In the genomic region with DNA sequence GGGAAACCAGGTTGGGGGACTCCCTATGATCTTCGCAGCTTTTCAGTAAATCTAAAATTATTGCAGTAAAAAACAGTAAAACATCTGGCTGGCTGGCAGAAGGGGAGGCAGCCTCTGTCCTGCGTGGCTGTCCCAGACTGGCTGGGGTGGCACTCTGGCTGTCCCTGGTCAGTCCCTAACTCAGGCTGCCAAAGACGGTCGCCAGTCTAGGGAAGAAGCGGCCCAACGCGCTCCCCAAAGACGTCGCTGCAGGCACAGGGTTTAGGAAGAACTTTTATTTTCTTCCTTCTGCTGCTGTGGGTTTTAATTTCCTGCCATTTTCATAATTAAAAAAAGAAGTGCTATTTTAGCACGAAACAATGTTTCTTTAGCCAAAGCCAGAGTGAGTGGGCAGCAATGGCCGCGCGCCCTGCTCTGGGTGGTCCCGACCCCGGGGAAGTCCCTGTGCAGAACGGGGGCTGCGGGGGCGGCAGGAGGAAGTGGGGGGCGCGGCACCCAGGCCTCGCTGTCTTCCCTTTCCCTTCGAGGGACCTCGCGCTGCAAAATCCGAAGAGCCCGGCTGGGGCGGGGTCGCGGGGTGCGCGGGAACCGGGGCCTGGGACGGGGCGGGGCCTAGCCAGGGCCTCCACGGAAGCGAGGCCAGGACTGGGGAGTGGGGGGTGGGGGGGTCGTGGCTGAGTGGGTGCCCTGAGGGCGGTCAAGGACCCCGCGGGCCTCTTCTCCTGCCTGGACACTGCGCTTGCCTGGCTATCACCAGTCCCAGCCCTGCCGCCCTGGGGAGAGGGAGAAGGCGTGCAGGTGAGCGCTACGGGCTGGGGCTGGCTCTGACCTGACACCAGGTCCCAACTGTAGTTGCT, we compare ENCODE assay signal across 10 cellular contexts. TPM values are rescaled to one million over a fixed set of nuclear protein-coding genes. Genes with fewer than 3 reads are reported as not detected.
DNase-seq lines count a peak whose midpoint lies in the region; ATAC-seq and TF ChIP-seq lines count a peak whose summit lies in the region.
"Had no signal": no experiment of that assay in that cellular context is flagged by ENCODE, and none has a peak within 500 bp of the region (broad histone marks: within the 10 kb centered on the region; RNA-seq: fewer than 3 reads in every experiment).

No MANE protein-coding gene starts in this region.

- no peak for TF ChIP-seq CTCF in fibroblast of villous mesenchyme (IDR thresholded peaks at IDR 0.05; ENCODE audit: insufficient read depth, low read depth, low read length)

- peak overlapping the region; percentile 72 for H3K4me3 Mint-ChIP-seq in activated CD8-positive, alpha-beta memory T cell treated with anti-CD3 and anti-CD28 coated beads, Interleukin-2, amount 10 ng/mL, durations not matched to agents 7 days and 5 days

- CTCF ChIA-PET in activated CD8-positive, alpha-beta memory T cell treated with anti-CD3 and anti-CD28 coated beads, Interleukin-2, amount 10 ng/mL, durations not matched to agents 7 days and 5 days (lab: Charles Lee), result interaction anchor here (0.7 to 3.4 kb wide), 5 partner anchors 8 to 643 kb away, joined by 3 to 17 read pairs (median 3); a partner anchor contains a TSS
- CTCF ChIA-PET in HEK293T (lab: Yijun Ruan, JAX), result no interaction called here

- no peaks in the 10 kb centered on the region for H3K9me3 Mint-ChIP-seq in activated CD8-positive, alpha-beta memory T cell treated with anti-CD3 and anti-CD28 coated beads, Interleukin-2, amount 10 ng/mL, durations not matched to agents 7 days and 5 days (ENCODE audit: low read depth)

- no peaks in the 10 kb centered on the region for H3K27me3 Mint-ChIP-seq in activated CD8-positive, alpha-beta memory T cell treated with anti-CD3 and anti-CD28 coated beads, Interleukin-2, amount 10 ng/mL, durations not matched to agents 7 days and 5 days

- no peaks in the 10 kb centered on the region for H3K36me3 Mint-ChIP-seq in activated CD8-positive, alpha-beta memory T cell treated with anti-CD3 and anti-CD28 coated beads, Interleukin-2, amount 10 ng/mL, durations not matched to agents 7 days and 5 days

- H3K4me1 Mint-ChIP-seq in activated CD8-positive, alpha-beta memory T cell treated with anti-CD3 and anti-CD28 coated beads, Interleukin-2, amount 10 ng/mL, durations not matched to agents 7 days and 5 days, result peaks cover 27% of the 10 kb centered on the region

- H3K27ac Mint-ChIP-seq in activated CD8-positive, alpha-beta memory T cell treated with anti-CD3 and anti-CD28 coated beads, Interleukin-2, amount 10 ng/mL, durations not matched to agents 7 days and 5 days, result peak overlapping the region; percentile 78

- POLR2A ChIA-PET in HEK293T (lab: Yijun Ruan, JAX), result no interaction called here

- H3K4me3 ChIP-seq in fibroblast of villous mesenchyme (ENCODE audit: low read depth, low read length), result peak overlapping the region; percentile 23
- H3K4me3 ChIP-seq: SJSA1 had no signal

- DNase-seq in activated CD8-positive, alpha-beta memory T cell treated with anti-CD3 and anti-CD28 coated beads, Interleukin-2, amount 10 ng/mL, durations not matched to agents 7 days and 5 days, result peak; percentile 58
- DNase-seq in fibroblast of villous mesenchyme (ENCODE audit: low read depth) (no peak), HEK293T (ENCODE audit: extremely low spot score) (no peak), caudate nucleus (lab: John Stamatoyannopoulos, UW) (no peak)
- peak; percentile 28 for DNase-seq in stimulated activated CD4-positive, alpha-beta T cell treated with anti-CD3 and anti-CD28 coated beads, Interleukin-4, amount 100 ng/mL, for 1 hour
- DNase-seq: hypothalamus, sigmoid colon had no signal

- peak; percentile 37 for ATAC-seq in HG02885 (IDR thresholded peaks at IDR 0.05; ENCODE audit: poor library complexity, unreplicated experiment)
- ATAC-seq in activated CD8-positive, alpha-beta memory T cell treated with anti-CD3 and anti-CD28 coated beads, Interleukin-2, amount 10 ng/mL, durations not matched to agents 7 days and 5 days, result peak; percentile 79
- no peak for ATAC-seq in GM21576 (IDR thresholded peaks at IDR 0.05; ENCODE audit: unreplicated experiment)

- H3K27ac ChIP-seq in caudate nucleus (ENCODE audit: low read depth, low read length), result no peak overlapping the region
- H3K27ac ChIP-seq: sigmoid colon, SJSA1 had no signal

TF ChIP-seq in HEK293T, 16 proteins besides CTCF, POLR2A, EP300 and RAD21:
- TF ChIP-seq SUZ12 (IDR thresholded peaks at IDR 0.05) (no peak), NFRKB (IDR thresholded peaks at IDR 0.05) (no peak), ARNT (IDR thresholded peaks at IDR 0.05) (no peak), HDGF (IDR thresholded peaks at IDR 0.05; ENCODE audit: borderline replicate concordance) (no peak), SP1 (IDR thresholded peaks at IDR 0.05) (no peak), CTBP1 (IDR thresholded peaks at IDR 0.05; ENCODE audit: borderline replicate concordance) (no peak), TARDBP (IDR thresholded peaks at IDR 0.05) (no peak)
- TF ChIP-seq, protein P1, sequence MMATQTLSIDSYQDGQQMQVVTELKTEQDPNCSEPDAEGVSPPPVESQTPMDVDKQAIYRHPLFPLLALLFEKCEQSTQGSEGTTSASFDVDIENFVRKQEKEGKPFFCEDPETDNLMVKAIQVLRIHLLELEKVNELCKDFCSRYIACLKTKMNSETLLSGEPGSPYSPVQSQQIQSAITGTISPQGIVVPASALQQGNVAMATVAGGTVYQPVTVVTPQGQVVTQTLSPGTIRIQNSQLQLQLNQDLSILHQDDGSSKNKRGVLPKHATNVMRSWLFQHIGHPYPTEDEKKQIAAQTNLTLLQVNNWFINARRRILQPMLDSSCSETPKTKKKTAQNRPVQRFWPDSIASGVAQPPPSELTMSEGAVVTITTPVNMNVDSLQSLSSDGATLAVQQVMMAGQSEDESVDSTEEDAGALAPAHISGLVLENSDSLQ (IDR thresholded peaks at IDR 0.05), result no peak

RNA-seq across cellular contexts. Expression of a gene that starts 6.3 kb away (rescaled TPM):
- 10 to 100 TPM; 51.1 to 73.7 TPM for total RNA-seq in activated CD8-positive, alpha-beta memory T cell treated with anti-CD3 and anti-CD28 coated beads, Interleukin-2, amount 10 ng/mL, durations not matched to agents 7 days and 5 days
- 80.2 and 91.5 TPM in 2 replicates for total RNA-seq in fibroblast of villous mesenchyme

RNA-seq across cellular contexts. Expression of a gene that starts 8.9 kb away (rescaled TPM):
- 100 to 1,000 TPM; 263 to 367 TPM for total RNA-seq in activated CD8-positive, alpha-beta memory T cell treated with anti-CD3 and anti-CD28 coated beads, Interleukin-2, amount 10 ng/mL, durations not matched to agents 7 days and 5 days
- total RNA-seq in fibroblast of villous mesenchyme, result 61.5 and 67.8 TPM in 2 replicates

Comparison
In these comparisons a context has a peak if more than half of its experiments do, and no peak if none do; other contexts are left out.
1. DNase-seq: peak in activated CD8-positive, alpha-beta memory T cell treated with anti-CD3 and anti-CD28 coated beads, Interleukin-2, amount 10 ng/mL, durations not matched to agents 7 days and 5 days (single experiment) and stimulated activated CD4-positive, alpha-beta T cell treated with anti-CD3 and anti-CD28 coated beads, Interleukin-4, amount 100 ng/mL, for 1 hour (single experiment); none in fibroblast of villous mesenchyme (single experiment), HEK293T (single experiment) and caudate nucleus (0 of 61).